ENCODE assay signal across 1 cellular context in genomic region chr13:48094781-48095502, GRCh38.
A peak's percentile ranks its signal among the peaks of the same experiment; 100 is the strongest.
TF ChIP-seq lines count a peak whose summit lies in the region.

Gene MED4 (minus strand): TSS chr13:48095104. CDS start chr13:48095078, 26 bp downstream.

TF ChIP-seq in HepG2, 621 proteins besides CTCF, POLR2A, EP300 and RAD21 (continued from another document and continues in another):
- TF ChIP-seq ATF6 (CRISPR knock-in tag; conservative IDR thresholded peaks at IDR 0.05): 0 out of 2 replicates have a peak, but pooled peaks have one; percentile 42
- no peak for TF ChIP-seq ZNF207 (IDR thresholded peaks at IDR 0.05; ENCODE audit: borderline replicate concordance)
- 0 out of 2 replicates have a peak, but pooled peaks have one; percentile 62 for TF ChIP-seq AHDC1 (CRISPR knock-in tag; IDR thresholded peaks at IDR 0.05; ENCODE audit: borderline replicate concordance)
- no peak for TF ChIP-seq ZSCAN30 (CRISPR knock-in tag; IDR thresholded peaks at IDR 0.05)
- TF ChIP-seq SP5 (CRISPR knock-in tag; IDR thresholded peaks at IDR 0.05; ENCODE audit: borderline replicate concordance, low read depth): peak; percentile 74; the same call in 1 of the 2 replicates
- no peak for TF ChIP-seq ZFP36L2 (CRISPR knock-in tag; IDR thresholded peaks at IDR 0.05)
- TF ChIP-seq ZNF639 (CRISPR knock-in tag; conservative IDR thresholded peaks at IDR 0.05): peak; percentile 80
- TF ChIP-seq ZNF136 (CRISPR knock-in tag; IDR thresholded peaks at IDR 0.05; ENCODE audit: low read depth): peak; percentile 85; the same call in 1 of the 2 replicates
- TF ChIP-seq MYNN (CRISPR knock-in tag; IDR thresholded peaks at IDR 0.05; ENCODE audit: low read depth): peak; percentile 45; the same call in 1 of the 2 replicates
- TF ChIP-seq RFXANK (CRISPR knock-in tag; IDR thresholded peaks at IDR 0.05): no peak
- no peak for TF ChIP-seq ZNF660 (CRISPR knock-in tag; IDR thresholded peaks at IDR 0.05; ENCODE audit: borderline replicate concordance, low read depth)
- TF ChIP-seq YEATS4 (CRISPR knock-in tag; IDR thresholded peaks at IDR 0.05; ENCODE audit: borderline replicate concordance): peak; percentile 82; the same call in 1 of the 2 replicates
- TF ChIP-seq ZC3H13 (CRISPR knock-in tag; IDR thresholded peaks at IDR 0.05): peak; percentile 68; the same call in 1 of the 2 replicates
- TF ChIP-seq ETV5 (CRISPR knock-in tag; IDR thresholded peaks at IDR 0.05; ENCODE audit: borderline replicate concordance): peak; percentile 78
- TF ChIP-seq ZEB1 (IDR thresholded peaks at IDR 0.05; ENCODE audit: insufficient replicate concordance, low read depth): peak; percentile 38
- TF ChIP-seq, protein P1, sequence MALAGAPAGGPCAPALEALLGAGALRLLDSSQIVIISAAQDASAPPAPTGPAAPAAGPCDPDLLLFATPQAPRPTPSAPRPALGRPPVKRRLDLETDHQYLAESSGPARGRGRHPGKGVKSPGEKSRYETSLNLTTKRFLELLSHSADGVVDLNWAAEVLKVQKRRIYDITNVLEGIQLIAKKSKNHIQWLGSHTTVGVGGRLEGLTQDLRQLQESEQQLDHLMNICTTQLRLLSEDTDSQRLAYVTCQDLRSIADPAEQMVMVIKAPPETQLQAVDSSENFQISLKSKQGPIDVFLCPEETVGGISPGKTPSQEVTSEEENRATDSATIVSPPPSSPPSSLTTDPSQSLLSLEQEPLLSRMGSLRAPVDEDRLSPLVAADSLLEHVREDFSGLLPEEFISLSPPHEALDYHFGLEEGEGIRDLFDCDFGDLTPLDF (CRISPR knock-in tag; IDR thresholded peaks at IDR 0.05): peak; percentile 97
- peak; percentile 44; the same call in 1 of the 2 replicates for TF ChIP-seq ZNF317 (CRISPR knock-in tag; IDR thresholded peaks at IDR 0.05)
- no peak for TF ChIP-seq NCOR1 (IDR thresholded peaks at IDR 0.05; ENCODE audit: borderline replicate concordance, low read length)
- TF ChIP-seq ZNF615 (CRISPR knock-in tag; IDR thresholded peaks at IDR 0.05; ENCODE audit: borderline replicate concordance): no peak
- TF ChIP-seq JUNB (CRISPR knock-in tag; IDR thresholded peaks at IDR 0.05; ENCODE audit: borderline replicate concordance): no peak
- TF ChIP-seq, protein P2, sequence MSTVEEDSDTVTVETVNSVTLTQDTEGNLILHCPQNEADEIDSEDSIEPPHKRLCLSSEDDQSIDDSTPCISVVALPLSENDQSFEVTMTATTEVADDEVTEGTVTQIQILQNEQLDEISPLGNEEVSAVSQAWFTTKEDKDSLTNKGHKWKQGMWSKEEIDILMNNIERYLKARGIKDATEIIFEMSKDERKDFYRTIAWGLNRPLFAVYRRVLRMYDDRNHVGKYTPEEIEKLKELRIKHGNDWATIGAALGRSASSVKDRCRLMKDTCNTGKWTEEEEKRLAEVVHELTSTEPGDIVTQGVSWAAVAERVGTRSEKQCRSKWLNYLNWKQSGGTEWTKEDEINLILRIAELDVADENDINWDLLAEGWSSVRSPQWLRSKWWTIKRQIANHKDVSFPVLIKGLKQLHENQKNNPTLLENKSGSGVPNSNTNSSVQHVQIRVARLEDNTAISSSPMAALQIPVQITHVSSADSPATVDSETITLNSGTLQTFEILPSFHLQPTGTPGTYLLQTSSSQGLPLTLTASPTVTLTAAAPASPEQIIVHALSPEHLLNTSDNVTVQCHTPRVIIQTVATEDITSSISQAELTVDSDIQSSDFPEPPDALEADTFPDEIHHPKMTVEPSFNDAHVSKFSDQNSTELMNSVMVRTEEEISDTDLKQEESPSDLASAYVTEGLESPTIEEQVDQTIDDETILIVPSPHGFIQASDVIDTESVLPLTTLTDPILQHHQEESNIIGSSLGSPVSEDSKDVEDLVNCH (CRISPR knock-in tag; IDR thresholded peaks at IDR 0.05): no peak
- TF ChIP-seq MEIS2 (CRISPR knock-in tag; IDR thresholded peaks at IDR 0.05): no peak
- no peak for TF ChIP-seq CHCHD3 (CRISPR knock-in tag; IDR thresholded peaks at IDR 0.05)
- peak; percentile 47; the same call in 1 of the 2 replicates for TF ChIP-seq FOXJ3 (CRISPR knock-in tag; IDR thresholded peaks at IDR 0.05; ENCODE audit: borderline replicate concordance)
- peak; percentile 94 for TF ChIP-seq ERF (CRISPR knock-in tag; IDR thresholded peaks at IDR 0.05)
- no peak for TF ChIP-seq SOX6 (IDR thresholded peaks at IDR 0.05)
- TF ChIP-seq SOX6 (CRISPR knock-in tag; IDR thresholded peaks at IDR 0.05): peak; percentile 68
- TF ChIP-seq PRDM15 (CRISPR knock-in tag; IDR thresholded peaks at IDR 0.05): no peak
- peak; percentile 81; the same call in 1 of the 2 replicates for TF ChIP-seq ZNF747 (CRISPR knock-in tag; IDR thresholded peaks at IDR 0.05; ENCODE audit: borderline replicate concordance)
- no peak for TF ChIP-seq PHF21A (CRISPR knock-in tag; IDR thresholded peaks at IDR 0.05)
- 0 out of 2 replicates have a peak, but pooled peaks have one; percentile 29 for TF ChIP-seq PITX1 (CRISPR knock-in tag; IDR thresholded peaks at IDR 0.05)
- TF ChIP-seq BRCA1 (CRISPR knock-in tag; IDR thresholded peaks at IDR 0.05): 0 out of 2 replicates have a peak, but pooled peaks have one; percentile 18
- no peak for TF ChIP-seq HDAC6 (IDR thresholded peaks at IDR 0.05; ENCODE audit: low read depth, low read length)
- TF ChIP-seq ADNP (CRISPR knock-in tag; IDR thresholded peaks at IDR 0.05): no peak
- TF ChIP-seq, protein P3, sequence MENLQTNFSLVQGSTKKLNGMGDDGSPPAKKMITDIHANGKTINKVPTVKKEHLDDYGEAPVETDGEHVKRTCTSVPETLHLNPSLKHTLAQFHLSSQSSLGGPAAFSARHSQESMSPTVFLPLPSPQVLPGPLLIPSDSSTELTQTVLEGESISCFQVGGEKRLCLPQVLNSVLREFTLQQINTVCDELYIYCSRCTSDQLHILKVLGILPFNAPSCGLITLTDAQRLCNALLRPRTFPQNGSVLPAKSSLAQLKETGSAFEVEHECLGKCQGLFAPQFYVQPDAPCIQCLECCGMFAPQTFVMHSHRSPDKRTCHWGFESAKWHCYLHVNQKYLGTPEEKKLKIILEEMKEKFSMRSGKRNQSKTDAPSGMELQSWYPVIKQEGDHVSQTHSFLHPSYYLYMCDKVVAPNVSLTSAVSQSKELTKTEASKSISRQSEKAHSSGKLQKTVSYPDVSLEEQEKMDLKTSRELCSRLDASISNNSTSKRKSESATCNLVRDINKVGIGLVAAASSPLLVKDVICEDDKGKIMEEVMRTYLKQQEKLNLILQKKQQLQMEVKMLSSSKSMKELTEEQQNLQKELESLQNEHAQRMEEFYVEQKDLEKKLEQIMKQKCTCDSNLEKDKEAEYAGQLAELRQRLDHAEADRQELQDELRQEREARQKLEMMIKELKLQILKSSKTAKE (CRISPR knock-in tag; IDR thresholded peaks at IDR 0.05; ENCODE audit: borderline replicate concordance): no peak
- peak; percentile 45; the same call in 1 of the 2 replicates for TF ChIP-seq CEBPG (CRISPR knock-in tag; IDR thresholded peaks at IDR 0.05)
- no peak for TF ChIP-seq ZNF292 (CRISPR knock-in tag; IDR thresholded peaks at IDR 0.05; ENCODE audit: borderline replicate concordance, low read depth)
- TF ChIP-seq SCMH1 (CRISPR knock-in tag; IDR thresholded peaks at IDR 0.05; ENCODE audit: borderline replicate concordance): no peak
- no peak for TF ChIP-seq REXO4 (CRISPR knock-in tag; IDR thresholded peaks at IDR 0.05; ENCODE audit: borderline replicate concordance)
- no peak for TF ChIP-seq FOSL1 (CRISPR knock-in tag; IDR thresholded peaks at IDR 0.05; ENCODE audit: borderline replicate concordance)
- no peak for TF ChIP-seq ZNF383 (CRISPR knock-in tag; IDR thresholded peaks at IDR 0.05; ENCODE audit: borderline replicate concordance)
- TF ChIP-seq, protein P4, sequence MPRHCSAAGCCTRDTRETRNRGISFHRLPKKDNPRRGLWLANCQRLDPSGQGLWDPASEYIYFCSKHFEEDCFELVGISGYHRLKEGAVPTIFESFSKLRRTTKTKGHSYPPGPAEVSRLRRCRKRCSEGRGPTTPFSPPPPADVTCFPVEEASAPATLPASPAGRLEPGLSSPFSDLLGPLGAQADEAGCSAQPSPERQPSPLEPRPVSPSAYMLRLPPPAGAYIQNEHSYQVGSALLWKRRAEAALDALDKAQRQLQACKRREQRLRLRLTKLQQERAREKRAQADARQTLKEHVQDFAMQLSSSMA (CRISPR knock-in tag; IDR thresholded peaks at IDR 0.05): no peak
- peak; percentile 85; the same call in 1 of the 2 replicates for TF ChIP-seq CBFB (CRISPR knock-in tag; IDR thresholded peaks at IDR 0.05)
- peak; percentile 68; the same call in 1 of the 2 replicates for TF ChIP-seq CCDC6 (CRISPR knock-in tag; IDR thresholded peaks at IDR 0.05)
- TF ChIP-seq SATB2 (CRISPR knock-in tag; IDR thresholded peaks at IDR 0.05): no peak
- TF ChIP-seq HOXA9 (CRISPR knock-in tag; IDR thresholded peaks at IDR 0.05; ENCODE audit: borderline replicate concordance): no peak
- no peak for TF ChIP-seq SMYD3 (CRISPR knock-in tag; IDR thresholded peaks at IDR 0.05)
